In the genomic region with DNA sequence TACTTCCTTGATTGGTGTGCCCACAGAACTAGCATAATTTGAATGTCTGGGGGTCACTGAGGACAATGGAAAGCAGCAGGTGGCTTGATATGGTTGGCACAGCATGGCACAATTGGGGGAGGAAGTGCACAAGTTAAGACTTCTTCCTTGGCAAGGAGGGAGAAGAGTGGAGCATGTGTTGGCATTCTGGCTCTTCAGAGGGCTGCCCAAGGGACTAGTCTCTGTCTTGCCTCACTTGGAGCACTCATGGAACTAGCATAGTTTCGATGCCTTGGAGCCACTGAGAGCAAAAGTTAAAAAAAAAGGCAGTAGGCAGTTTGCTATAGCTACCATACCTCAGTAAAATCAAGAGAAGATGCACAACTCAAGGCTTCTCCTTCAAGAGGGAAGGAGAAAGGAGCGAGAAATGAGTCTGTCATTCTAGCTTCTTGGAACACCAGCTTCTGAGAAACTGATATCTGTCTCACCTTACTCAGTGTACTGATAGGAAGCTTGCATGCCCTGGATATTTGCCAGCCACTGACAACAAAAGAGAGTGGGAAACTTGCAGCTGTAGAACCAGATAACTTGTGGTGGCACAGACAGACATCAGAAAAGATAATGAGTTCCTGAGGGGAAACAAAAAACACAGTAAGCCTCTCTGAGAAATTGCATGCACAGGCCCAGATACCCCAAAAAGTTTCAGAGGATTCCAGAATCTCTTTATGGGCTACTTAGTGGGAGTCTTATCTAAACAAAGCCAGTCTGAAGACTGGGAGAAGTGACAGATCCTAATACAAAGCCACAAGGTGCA, we compare ENCODE assay signal across 26 cellular contexts.
DNase-seq lines count a peak whose midpoint lies in the region; ATAC-seq and TF ChIP-seq lines count a peak whose summit lies in the region.
"Had no signal": no experiment of that assay in that cellular context is flagged by ENCODE, and none has a peak within 500 bp of the region (broad histone marks: within the 10 kb centered on the region; RNA-seq: fewer than 3 reads in every experiment).

No MANE protein-coding gene starts in this region.

- peak overlapping the region; percentile 69 for H3K27ac ChIP-seq in KOPT-K1 (ENCODE audit: low read depth, low read length, poor library complexity, severe bottlenecking)
- no peak overlapping the region for H3K27ac ChIP-seq in vagina
- H3K27ac ChIP-seq: C4-2B, foreskin keratinocyte, left lung, upper lobe of left lung had no signal

- intact Hi-C loops in vagina (cut with DNase I): no loop called here

- H3K27me3 ChIP-seq in vagina: no peaks in the 10 kb centered on the region
- H3K27me3 ChIP-seq: foreskin keratinocyte, left lung, upper lobe of left lung had no signal

- H3K4me3 ChIP-seq in vagina: no peak overlapping the region
- H3K4me3 ChIP-seq: left lung, upper lobe of left lung had no signal

- TF ChIP-seq CTCF in vagina (IDR thresholded peaks at IDR 0.05): no peak

- H3K4me1 ChIP-seq in vagina: no peaks in the 10 kb centered on the region
- H3K4me1 ChIP-seq: foreskin keratinocyte, left lung, upper lobe of left lung had no signal

- ATAC-seq in stimulated activated naive CD8-positive, alpha-beta T cell treated with anti-CD3 and anti-CD28 coated beads, Interleukin-15, amount 100 ng/mL, for 72 hours: peak; percentile 37
- ATAC-seq in stimulated activated naive CD8-positive, alpha-beta T cell treated with anti-CD3 and anti-CD28 coated beads, Interleukin-15, Interleukin-2, amounts not matched to agents 100 U/mL and 50 U/mL, for 24 hours: no peak
- peak; percentile 61 for ATAC-seq in activated naive CD8-positive, alpha-beta T cell treated with anti-CD3 and anti-CD28 coated beads, Interleukin-2, amount 10 ng/mL, durations not matched to agents 7 days and 5 days (ENCODE audit: low read depth)
- ATAC-seq in HG02981 (IDR thresholded peaks at IDR 0.05; ENCODE audit: unreplicated experiment) (no peak), GM19324 (IDR thresholded peaks at IDR 0.05; ENCODE audit: low FRiP score, unreplicated experiment) (no peak)
- ATAC-seq: activated CD8-positive, alpha-beta memory T cell treated with anti-CD3 and anti-CD28 coated beads, Interleukin-2, amount 10 ng/mL, durations not matched to agents 7 days and 5 days; foreskin keratinocyte; left lung; natural killer cell had no signal

- peak overlapping the region in 1 of 2 donors; percentile 13 for H3K4me3 Mint-ChIP-seq in stimulated activated naive CD8-positive, alpha-beta T cell treated with anti-CD3 and anti-CD28 coated beads, Interleukin-15, amount 100 ng/mL, for 72 hours
- no peak overlapping the region for H3K4me3 Mint-ChIP-seq in activated naive CD8-positive, alpha-beta T cell treated with anti-CD3 and anti-CD28 coated beads, Interleukin-2, amount 10 ng/mL, durations not matched to agents 7 days and 5 days
- H3K4me3 Mint-ChIP-seq: activated CD8-positive, alpha-beta memory T cell treated with anti-CD3 and anti-CD28 coated beads, Interleukin-2, amount 10 ng/mL, durations not matched to agents 7 days and 5 days; activated T-helper 1 cell treated with anti-CD3 and anti-CD28 coated beads, Interleukin-12 subunit alpha, Interleukin-12 subunit beta, Interleukin-2, Interleukin-4 antibody, amounts not matched to agents 30 ng/mL and 10 ng/mL and 1 ng/mL, durations not matched to agents 14 hours and 24 hours and 36 hours; natural killer cell had no signal

- POLR2A ChIA-PET in activated naive CD8-positive, alpha-beta T cell treated with anti-CD3 and anti-CD28 coated beads, Interleukin-2, amount 10 ng/mL, durations not matched to agents 7 days and 5 days (lab: Charles Lee): interaction anchor here (1.5 kb wide), 1 partner anchor 10 kb away, joined by 5 read pairs; no protein-coding TSS in a partner anchor

- no peak for DNase-seq in stimulated activated naive CD8-positive, alpha-beta T cell treated with anti-CD3 and anti-CD28 coated beads, Interleukin-15, amount 100 ng/mL, for 72 hours
- DNase-seq in stimulated activated naive CD8-positive, alpha-beta T cell treated with anti-CD3 and anti-CD28 coated beads, Interleukin-15, Interleukin-2, amounts not matched to agents 100 U/mL and 50 U/mL, for 24 hours: no peak
- DNase-seq in activated naive CD8-positive, alpha-beta T cell treated with anti-CD3 and anti-CD28 coated beads, Interleukin-2, amount 10 ng/mL, durations not matched to agents 7 days and 5 days: no peak
- no peak for DNase-seq in dedifferentiated amniotic fluid mesenchymal stem cell (ENCODE audit: extremely low spot score)
- no peak for DNase-seq in vagina (ENCODE audit: extremely low spot score in 2 of 2)
- DNase-seq: ACHN; activated CD4-positive, alpha-beta T cell treated with anti-CD3 and anti-CD28 coated beads for 1 hour; activated CD8-positive, alpha-beta memory T cell treated with anti-CD3 and anti-CD28 coated beads, Interleukin-2, amount 10 ng/mL, durations not matched to agents 7 days and 5 days; effector CD8-positive, alpha-beta T cell; foreskin keratinocyte; GDM1; left lung; natural killer cell; NCI-H187; NCI-H2227 treated with DMSO at 0.1 percent for 48 hours; NCI-H748 treated with DMSO at 0.1 percent for 48 hours; stimulated activated CD4-positive, alpha-beta T cell treated with anti-CD3 and anti-CD28 coated beads, Interleukin-4, amount 100 ng/mL, for 24 hours; T1000; upper lobe of left lung had no signal

- peaks cover 15% of the 10 kb centered on the region for H3K27me3 Mint-ChIP-seq in stimulated activated naive CD8-positive, alpha-beta T cell treated with anti-CD3 and anti-CD28 coated beads, Interleukin-15, amount 100 ng/mL, for 72 hours
- H3K27me3 Mint-ChIP-seq in activated naive CD8-positive, alpha-beta T cell treated with anti-CD3 and anti-CD28 coated beads, Interleukin-2, amount 10 ng/mL, durations not matched to agents 7 days and 5 days: peaks cover 2% of the 10 kb centered on the region

- H3K36me3 ChIP-seq in KOPT-K1 (ENCODE audit: insufficient read depth, low read length) (no peaks in the 10 kb centered on the region), vagina (no peaks in the 10 kb centered on the region)
- H3K36me3 ChIP-seq: left lung, upper lobe of left lung had no signal

- no peak for TF ChIP-seq POLR2A in vagina (IDR thresholded peaks at IDR 0.05)

- H3K36me3 Mint-ChIP-seq in activated naive CD8-positive, alpha-beta T cell treated with anti-CD3 and anti-CD28 coated beads, Interleukin-2, amount 10 ng/mL, durations not matched to agents 7 days and 5 days: peaks cover 17% of the 10 kb centered on the region
- H3K36me3 Mint-ChIP-seq: natural killer cell had no signal

- peaks cover 1 to 3% of the 10 kb centered on the region in 2 donors for H3K9me3 Mint-ChIP-seq in stimulated activated naive CD8-positive, alpha-beta T cell treated with anti-CD3 and anti-CD28 coated beads, Interleukin-15, amount 100 ng/mL, for 72 hours
- peaks cover 6% of the 10 kb centered on the region for H3K9me3 Mint-ChIP-seq in activated naive CD8-positive, alpha-beta T cell treated with anti-CD3 and anti-CD28 coated beads, Interleukin-2, amount 10 ng/mL, durations not matched to agents 7 days and 5 days
- H3K9me3 Mint-ChIP-seq: natural killer cell had no signal

- peaks cover 17% of the 10 kb centered on the region for H3K4me1 Mint-ChIP-seq in stimulated activated naive CD8-positive, alpha-beta T cell treated with anti-CD3 and anti-CD28 coated beads, Interleukin-15, amount 100 ng/mL, for 72 hours
- peaks cover 18% of the 10 kb centered on the region for H3K4me1 Mint-ChIP-seq in activated naive CD8-positive, alpha-beta T cell treated with anti-CD3 and anti-CD28 coated beads, Interleukin-2, amount 10 ng/mL, durations not matched to agents 7 days and 5 days
- H3K4me1 Mint-ChIP-seq: natural killer cell had no signal

- H3K27ac Mint-ChIP-seq in stimulated activated naive CD8-positive, alpha-beta T cell treated with anti-CD3 and anti-CD28 coated beads, Interleukin-15, amount 100 ng/mL, for 72 hours: no peak overlapping the region
- H3K27ac Mint-ChIP-seq in activated naive CD8-positive, alpha-beta T cell treated with anti-CD3 and anti-CD28 coated beads, Interleukin-2, amount 10 ng/mL, durations not matched to agents 7 days and 5 days: peak overlapping the region; percentile 11
- H3K27ac Mint-ChIP-seq: activated CD8-positive, alpha-beta memory T cell treated with anti-CD3 and anti-CD28 coated beads, Interleukin-2, amount 10 ng/mL, durations not matched to agents 7 days and 5 days; activated naive CD4-positive, alpha-beta T cell treated with anti-CD3 and anti-CD28 coated beads, Interleukin-2, amount 50 U/mL, for 72 hours; activated T-helper 1 cell treated with anti-CD3 and anti-CD28 coated beads, Interleukin-12 subunit alpha, Interleukin-12 subunit beta, Interleukin-2, Interleukin-4 antibody, amounts not matched to agents 30 ng/mL and 10 ng/mL and 1 ng/mL, durations not matched to agents 14 hours and 24 hours and 36 hours; IgD-negative memory B cell; natural killer cell had no signal

- peaks cover 5% of the 10 kb centered on the region for H3K9me3 ChIP-seq in KOPT-K1 (ENCODE audit: insufficient read depth, low read length, poor library complexity, severe bottlenecking)
- H3K9me3 ChIP-seq in vagina: no peaks in the 10 kb centered on the region
- H3K9me3 ChIP-seq: left lung, upper lobe of left lung had no signal

Comparison
In these comparisons a context has a peak if more than half of its experiments do, and no peak if none do; other contexts are left out.
1. ATAC-seq: peak in stimulated activated naive CD8-positive, alpha-beta T cell treated with anti-CD3 and anti-CD28 coated beads, Interleukin-15, amount 100 ng/mL, for 72 hours (single experiment) and activated naive CD8-positive, alpha-beta T cell treated with anti-CD3 and anti-CD28 coated beads, Interleukin-2, amount 10 ng/mL, durations not matched to agents 7 days and 5 days (single experiment); none in stimulated activated naive CD8-positive, alpha-beta T cell treated with anti-CD3 and anti-CD28 coated beads, Interleukin-15, Interleukin-2, amounts not matched to agents 100 U/mL and 50 U/mL, for 24 hours (single experiment), HG02981 (single experiment) and GM19324 (single experiment).